3 cellular contexts compared by ENCODE assay signal in the genomic region with DNA sequence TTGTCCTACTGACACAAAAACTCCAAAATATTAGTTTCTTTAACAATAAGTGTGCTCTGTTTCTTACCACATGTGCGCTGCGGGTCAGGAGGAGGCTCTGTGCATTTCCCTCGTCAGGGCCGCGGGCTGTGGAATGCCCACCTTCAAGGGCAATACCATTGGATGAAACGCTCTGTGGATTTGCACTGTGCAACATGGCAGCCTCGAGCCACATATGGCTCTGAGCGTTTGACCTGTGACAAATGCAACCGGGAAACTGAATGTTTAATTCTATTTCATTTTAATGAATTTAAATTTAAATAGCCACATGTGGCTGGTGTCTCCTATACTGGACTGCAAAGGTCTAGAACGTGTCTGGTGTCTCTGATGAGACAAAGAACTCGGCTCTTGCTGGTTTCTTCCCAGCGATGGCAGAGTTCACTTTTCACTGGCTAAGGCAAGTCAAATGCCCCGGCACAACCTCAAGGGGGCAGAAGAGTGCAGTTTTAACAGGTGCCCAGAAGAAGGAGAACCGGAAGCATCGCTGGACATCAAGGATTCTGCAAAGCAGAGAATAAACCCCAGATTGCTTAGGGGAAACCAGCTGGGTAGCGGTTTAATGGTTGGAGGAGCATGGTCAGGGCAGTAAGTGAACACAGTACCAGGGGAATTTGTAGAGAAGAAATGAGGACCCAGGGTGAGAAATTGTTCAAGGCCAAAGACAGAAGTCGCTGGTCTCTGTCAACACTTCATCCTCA.
TF ChIP-seq lines count a peak whose summit lies in the region.

No MANE protein-coding gene starts in this region.

TF ChIP-seq in GM23338, 12 proteins besides CTCF, POLR2A, EP300 and RAD21 (continued from another document and continues in another):
- TF ChIP-seq, protein P1, sequence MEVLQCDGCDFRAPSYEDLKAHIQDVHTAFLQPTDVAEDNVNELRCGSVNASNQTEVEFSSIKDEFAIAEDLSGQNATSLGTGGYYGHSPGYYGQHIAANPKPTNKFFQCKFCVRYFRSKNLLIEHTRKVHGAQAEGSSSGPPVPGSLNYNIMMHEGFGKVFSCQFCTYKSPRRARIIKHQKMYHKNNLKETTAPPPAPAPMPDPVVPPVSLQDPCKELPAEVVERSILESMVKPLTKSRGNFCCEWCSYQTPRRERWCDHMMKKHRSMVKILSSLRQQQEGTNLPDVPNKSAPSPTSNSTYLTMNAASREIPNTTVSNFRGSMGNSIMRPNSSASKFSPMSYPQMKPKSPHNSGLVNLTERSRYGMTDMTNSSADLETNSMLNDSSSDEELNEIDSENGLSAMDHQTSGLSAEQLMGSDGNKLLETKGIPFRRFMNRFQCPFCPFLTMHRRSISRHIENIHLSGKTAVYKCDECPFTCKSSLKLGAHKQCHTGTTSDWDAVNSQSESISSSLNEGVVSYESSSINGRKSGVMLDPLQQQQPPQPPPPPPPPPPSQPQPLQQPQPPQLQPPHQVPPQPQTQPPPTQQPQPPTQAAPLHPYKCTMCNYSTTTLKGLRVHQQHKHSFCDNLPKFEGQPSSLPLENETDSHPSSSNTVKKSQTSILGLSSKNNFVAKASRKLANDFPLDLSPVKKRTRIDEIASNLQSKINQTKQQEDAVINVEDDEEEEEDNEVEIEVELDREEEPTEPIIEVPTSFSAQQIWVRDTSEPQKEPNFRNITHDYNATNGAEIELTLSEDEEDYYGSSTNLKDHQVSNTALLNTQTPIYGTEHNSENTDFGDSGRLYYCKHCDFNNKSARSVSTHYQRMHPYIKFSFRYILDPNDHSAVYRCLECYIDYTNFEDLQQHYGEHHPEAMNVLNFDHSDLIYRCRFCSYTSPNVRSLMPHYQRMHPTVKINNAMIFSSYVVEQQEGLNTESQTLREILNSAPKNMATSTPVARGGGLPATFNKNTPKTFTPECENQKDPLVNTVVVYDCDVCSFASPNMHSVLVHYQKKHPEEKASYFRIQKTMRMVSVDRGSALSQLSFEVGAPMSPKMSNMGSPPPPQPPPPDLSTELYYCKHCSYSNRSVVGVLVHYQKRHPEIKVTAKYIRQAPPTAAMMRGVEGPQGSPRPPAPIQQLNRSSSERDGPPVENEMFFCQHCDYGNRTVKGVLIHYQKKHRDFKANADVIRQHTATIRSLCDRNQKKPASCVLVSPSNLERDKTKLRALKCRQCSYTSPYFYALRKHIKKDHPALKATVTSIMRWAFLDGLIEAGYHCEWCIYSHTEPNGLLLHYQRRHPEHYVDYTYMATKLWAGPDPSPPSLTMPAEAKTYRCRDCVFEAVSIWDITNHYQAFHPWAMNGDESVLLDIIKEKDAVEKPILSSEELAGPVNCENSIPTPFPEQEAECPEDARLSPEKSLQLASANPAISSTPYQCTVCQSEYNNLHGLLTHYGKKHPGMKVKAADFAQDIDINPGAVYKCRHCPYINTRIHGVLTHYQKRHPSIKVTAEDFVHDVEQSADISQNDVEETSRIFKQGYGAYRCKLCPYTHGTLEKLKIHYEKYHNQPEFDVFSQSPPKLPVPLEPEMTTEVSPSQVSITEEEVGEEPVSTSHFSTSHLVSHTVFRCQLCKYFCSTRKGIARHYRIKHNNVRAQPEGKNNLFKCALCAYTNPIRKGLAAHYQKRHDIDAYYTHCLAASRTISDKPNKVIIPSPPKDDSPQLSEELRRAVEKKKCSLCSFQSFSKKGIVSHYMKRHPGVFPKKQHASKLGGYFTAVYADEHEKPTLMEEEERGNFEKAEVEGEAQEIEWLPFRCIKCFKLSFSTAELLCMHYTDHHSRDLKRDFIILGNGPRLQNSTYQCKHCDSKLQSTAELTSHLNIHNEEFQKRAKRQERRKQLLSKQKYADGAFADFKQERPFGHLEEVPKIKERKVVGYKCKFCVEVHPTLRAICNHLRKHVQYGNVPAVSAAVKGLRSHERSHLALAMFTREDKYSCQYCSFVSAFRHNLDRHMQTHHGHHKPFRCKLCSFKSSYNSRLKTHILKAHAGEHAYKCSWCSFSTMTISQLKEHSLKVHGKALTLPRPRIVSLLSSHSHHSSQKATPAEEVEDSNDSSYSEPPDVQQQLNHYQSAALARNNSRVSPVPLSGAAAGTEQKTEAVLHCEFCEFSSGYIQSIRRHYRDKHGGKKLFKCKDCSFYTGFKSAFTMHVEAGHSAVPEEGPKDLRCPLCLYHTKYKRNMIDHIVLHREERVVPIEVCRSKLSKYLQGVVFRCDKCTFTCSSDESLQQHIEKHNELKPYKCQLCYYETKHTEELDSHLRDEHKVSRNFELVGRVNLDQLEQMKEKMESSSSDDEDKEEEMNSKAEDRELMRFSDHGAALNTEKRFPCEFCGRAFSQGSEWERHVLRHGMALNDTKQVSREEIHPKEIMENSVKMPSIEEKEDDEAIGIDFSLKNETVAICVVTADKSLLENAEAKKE (CRISPR knock-in tag; IDR thresholded peaks at IDR 0.05), result no peak
- TF ChIP-seq ZNF114 (CRISPR knock-in tag; IDR thresholded peaks at IDR 0.05), result no peak
- no peak for TF ChIP-seq EZH2 (IDR thresholded peaks at IDR 0.05; ENCODE audit: low read depth, unreplicated experiment)

TF ChIP-seq in Ishikawa, 13 proteins besides CTCF, POLR2A, EP300 and RAD21 (continued from another document):
- TF ChIP-seq, protein P2, sequence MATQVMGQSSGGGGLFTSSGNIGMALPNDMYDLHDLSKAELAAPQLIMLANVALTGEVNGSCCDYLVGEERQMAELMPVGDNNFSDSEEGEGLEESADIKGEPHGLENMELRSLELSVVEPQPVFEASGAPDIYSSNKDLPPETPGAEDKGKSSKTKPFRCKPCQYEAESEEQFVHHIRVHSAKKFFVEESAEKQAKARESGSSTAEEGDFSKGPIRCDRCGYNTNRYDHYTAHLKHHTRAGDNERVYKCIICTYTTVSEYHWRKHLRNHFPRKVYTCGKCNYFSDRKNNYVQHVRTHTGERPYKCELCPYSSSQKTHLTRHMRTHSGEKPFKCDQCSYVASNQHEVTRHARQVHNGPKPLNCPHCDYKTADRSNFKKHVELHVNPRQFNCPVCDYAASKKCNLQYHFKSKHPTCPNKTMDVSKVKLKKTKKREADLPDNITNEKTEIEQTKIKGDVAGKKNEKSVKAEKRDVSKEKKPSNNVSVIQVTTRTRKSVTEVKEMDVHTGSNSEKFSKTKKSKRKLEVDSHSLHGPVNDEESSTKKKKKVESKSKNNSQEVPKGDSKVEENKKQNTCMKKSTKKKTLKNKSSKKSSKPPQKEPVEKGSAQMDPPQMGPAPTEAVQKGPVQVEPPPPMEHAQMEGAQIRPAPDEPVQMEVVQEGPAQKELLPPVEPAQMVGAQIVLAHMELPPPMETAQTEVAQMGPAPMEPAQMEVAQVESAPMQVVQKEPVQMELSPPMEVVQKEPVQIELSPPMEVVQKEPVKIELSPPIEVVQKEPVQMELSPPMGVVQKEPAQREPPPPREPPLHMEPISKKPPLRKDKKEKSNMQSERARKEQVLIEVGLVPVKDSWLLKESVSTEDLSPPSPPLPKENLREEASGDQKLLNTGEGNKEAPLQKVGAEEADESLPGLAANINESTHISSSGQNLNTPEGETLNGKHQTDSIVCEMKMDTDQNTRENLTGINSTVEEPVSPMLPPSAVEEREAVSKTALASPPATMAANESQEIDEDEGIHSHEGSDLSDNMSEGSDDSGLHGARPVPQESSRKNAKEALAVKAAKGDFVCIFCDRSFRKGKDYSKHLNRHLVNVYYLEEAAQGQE (IDR thresholded peaks at IDR 0.05; ENCODE audit: low read depth), result no peak
- TF ChIP-seq EGR1 (IDR thresholded peaks at IDR 0.05) (no peak), TEAD4 (IDR thresholded peaks at IDR 0.05) (no peak), FOXM1 (IDR thresholded peaks at IDR 0.05; ENCODE audit: borderline replicate concordance, low read depth) (no peak)

TF ChIP-seq in liver, 16 proteins besides CTCF, POLR2A, EP300 and RAD21 (continued from another document):
- TF ChIP-seq, protein P2 (IDR thresholded peaks at IDR 0.05), result no peak
- no peak for TF ChIP-seq YY1 (IDR thresholded peaks at IDR 0.05)
- no peak for TF ChIP-seq SP1 (IDR thresholded peaks at IDR 0.05)
- no peak for TF ChIP-seq FOXA2 (IDR thresholded peaks at IDR 0.05)
- TF ChIP-seq, protein P3, sequence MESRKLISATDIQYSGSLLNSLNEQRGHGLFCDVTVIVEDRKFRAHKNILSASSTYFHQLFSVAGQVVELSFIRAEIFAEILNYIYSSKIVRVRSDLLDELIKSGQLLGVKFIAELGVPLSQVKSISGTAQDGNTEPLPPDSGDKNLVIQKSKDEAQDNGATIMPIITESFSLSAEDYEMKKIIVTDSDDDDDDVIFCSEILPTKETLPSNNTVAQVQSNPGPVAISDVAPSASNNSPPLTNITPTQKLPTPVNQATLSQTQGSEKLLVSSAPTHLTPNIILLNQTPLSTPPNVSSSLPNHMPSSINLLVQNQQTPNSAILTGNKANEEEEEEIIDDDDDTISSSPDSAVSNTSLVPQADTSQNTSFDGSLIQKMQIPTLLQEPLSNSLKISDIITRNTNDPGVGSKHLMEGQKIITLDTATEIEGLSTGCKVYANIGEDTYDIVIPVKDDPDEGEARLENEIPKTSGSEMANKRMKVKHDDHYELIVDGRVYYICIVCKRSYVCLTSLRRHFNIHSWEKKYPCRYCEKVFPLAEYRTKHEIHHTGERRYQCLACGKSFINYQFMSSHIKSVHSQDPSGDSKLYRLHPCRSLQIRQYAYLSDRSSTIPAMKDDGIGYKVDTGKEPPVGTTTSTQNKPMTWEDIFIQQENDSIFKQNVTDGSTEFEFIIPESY (IDR thresholded peaks at IDR 0.05), result no peak
- TF ChIP-seq HNF4G (IDR thresholded peaks at IDR 0.05), result no peak
- TF ChIP-seq FOXA1 (IDR thresholded peaks at IDR 0.05), result no peak
- TF ChIP-seq, protein P4, sequence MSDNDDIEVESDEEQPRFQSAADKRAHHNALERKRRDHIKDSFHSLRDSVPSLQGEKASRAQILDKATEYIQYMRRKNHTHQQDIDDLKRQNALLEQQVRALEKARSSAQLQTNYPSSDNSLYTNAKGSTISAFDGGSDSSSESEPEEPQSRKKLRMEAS (IDR thresholded peaks at IDR 0.05), result no peak
- TF ChIP-seq RXRA (IDR thresholded peaks at IDR 0.05), result no peak
- no peak for TF ChIP-seq EGR1 (IDR thresholded peaks at IDR 0.05; ENCODE audit: low read depth in 2 of 2)
- TF ChIP-seq TAF1 (conservative IDR thresholded peaks at IDR 0.05), result no peak
- TF ChIP-seq HNF4A (conservative IDR thresholded peaks at IDR 0.05), result no peak
